ENCODE assay signal across 1 cellular context in genomic region chr5:151259931-151260330, GRCh38.
TF ChIP-seq lines count a peak whose summit lies in the region.

No MANE protein-coding gene starts in this region.

TF ChIP-seq in H1, 55 proteins besides CTCF, POLR2A, EP300 and RAD21:
- TF ChIP-seq CTBP2 (IDR thresholded peaks at IDR 0.05; ENCODE audit: borderline replicate concordance, insufficient read depth, insufficient read length, low read length) (no peak), TBP (IDR thresholded peaks at IDR 0.05; ENCODE audit: low read depth, low read length) (no peak), MAX (IDR thresholded peaks at IDR 0.05) (no peak), SP4 (IDR thresholded peaks at IDR 0.05; ENCODE audit: low read length) (no peak), JUND (IDR thresholded peaks at IDR 0.05; ENCODE audit: low read length) (no peak), CHD1 (IDR thresholded peaks at IDR 0.05; ENCODE audit: low read depth, low read length) (no peak), TAF1 (IDR thresholded peaks at IDR 0.05; ENCODE audit: low read depth, low read length) (no peak), BACH1 (IDR thresholded peaks at IDR 0.05; ENCODE audit: low read length) (no peak), MAFK (IDR thresholded peaks at IDR 0.05; ENCODE audit: low read depth, low read length) (no peak), POLR2AphosphoS5 (IDR thresholded peaks at IDR 0.05; ENCODE audit: low read depth, low read length) (no peak), CBX8 (IDR thresholded peaks at IDR 0.05; ENCODE audit: borderline replicate concordance, low read depth, low read length) (no peak), HDAC2 (IDR thresholded peaks at IDR 0.05; ENCODE audit: borderline replicate concordance in 1 of 2, low read depth in 2 of 2, low read length in 2 of 2) (no peak), TCF12 (IDR thresholded peaks at IDR 0.05; ENCODE audit: low read depth, low read length) (no peak), EZH2 (IDR thresholded peaks at IDR 0.05; ENCODE audit: low read depth, low read length, severe bottlenecking) (no peak), ASH2L (IDR thresholded peaks at IDR 0.05; ENCODE audit: low read length) (no peak), YY1 (IDR thresholded peaks at IDR 0.05; ENCODE audit: low read depth, low read length) (no peak)
